Comparison of ENCODE assay signal across 8 cellular contexts in genomic region chr2:65228249-65228750, GRCh38. TPM values are rescaled to one million over a fixed set of nuclear protein-coding genes. Genes with fewer than 3 reads are reported as not detected.
A peak's percentile ranks its signal among the peaks of the same experiment; 100 is the strongest.
DNase-seq lines count a peak whose midpoint lies in the region; ATAC-seq and TF ChIP-seq lines count a peak whose summit lies in the region.

No MANE protein-coding gene starts in this region.

- ATAC-seq in GM18867 (IDR thresholded peaks at IDR 0.05; ENCODE audit: unreplicated experiment) (peak; percentile 28), HG03103 (IDR thresholded peaks at IDR 0.05; ENCODE audit: low read depth, unreplicated experiment) (peak; percentile 31), HG03565 (IDR thresholded peaks at IDR 0.05; ENCODE audit: unreplicated experiment) (no peak)

- peak overlapping the region; percentile 94 for H3K4me3 ChIP-seq in astrocyte of the cerebellum (ENCODE audit: low read depth, low read length)
- peak overlapping the region; percentile 98 for H3K4me3 ChIP-seq in iPS-18c (ENCODE audit: insufficient read depth, low read depth, low read length)
- peak overlapping the region; percentile 93 to 99 (median 96) for H3K4me3 ChIP-seq in spleen

- TF ChIP-seq POLR2A in spleen (IDR thresholded peaks at IDR 0.05) = no peak

- peaks cover 0 to 6% (median 1%) of the 10 kb centered on the region in 3 donors for H3K27me3 Mint-ChIP-seq in CD14-positive monocyte (ENCODE audit: low read depth in 3 of 3)

- H3K9me3 ChIP-seq in iPS-18c (ENCODE audit: control insufficient read depth, insufficient read depth, low read length) (no peaks in the 10 kb centered on the region), spleen (no peaks in the 10 kb centered on the region)

- H3K27ac Mint-ChIP-seq in CD14-positive monocyte = peak overlapping the region; percentile 97 to 100 (median 98)

- peaks cover 9 to 17% of the 10 kb centered on the region in 2 donors for H3K36me3 Mint-ChIP-seq in CD14-positive monocyte

- peak overlapping the region; percentile 86 to 98 for H3K4me3 Mint-ChIP-seq in CD14-positive monocyte

- H3K4me1 Mint-ChIP-seq in CD14-positive monocyte = peaks cover 40% of the 10 kb centered on the region

- peaks cover 0 to 2% (median 0%) of the 10 kb centered on the region in 7 donors for H3K9me3 Mint-ChIP-seq in CD14-positive monocyte

- intact Hi-C loops in CD14-positive monocyte (cut with micrococcal nuclease) (loop anchor here (5.0 to 10.0 kb wide), 5 partner anchors 96 to 204 kb away; partner anchors contain the start of genes SPRED2 (in 2 of the 2) and RAB1A (in 1 of the 2)), spleen (cut with DNase I; ENCODE audit: low total_unique reads) (no loop called here)

- peaks cover 0 to 15% (median 0%) of the 10 kb centered on the region in 6 donors for H3K36me3 ChIP-seq in spleen

- TF ChIP-seq CTCF in CD14-positive monocyte (IDR thresholded peaks at IDR 0.05) (no peak), astrocyte of the cerebellum (IDR thresholded peaks at IDR 0.05; ENCODE audit: low read depth, low read length, missing control alignments) (no peak), spleen (IDR thresholded peaks at IDR 0.05 in 8 of 11, conservative IDR thresholded peaks at IDR 0.05 in 3 of 11) (no peak)

- H3K4me1 ChIP-seq in spleen = peaks cover 49 to 64% (median 60%) of the 10 kb centered on the region in 6 donors

- in situ Hi-C loops in astrocyte of the cerebellum (cut with HindIII; ENCODE audit: low sequenced_read_pairs) = no loop called here

- DNase-seq in CD14-positive monocyte (ENCODE audit: low spot score) (peak; percentile 62), OCI-M1 (lab: John Stamatoyannopoulos, UW) (peak; percentile 76), astrocyte of the cerebellum (ENCODE audit: low read depth) (no peak), spleen (no peak)

- H3K27me3 ChIP-seq in spleen (replicated peaks in 1 of 7) = no peaks in the 10 kb centered on the region

- H3K27ac ChIP-seq in spleen = peak overlapping the region; percentile 99 to 100 (median 100)

- 0% methylated on average over 17 of the region's 17 CpGs for WGBS in spleen, 5 donors

RNA-seq across cellular contexts. Expression of gene ACTR2, which starts 0.7 kb away (rescaled TPM):
- polyA plus RNA-seq in CD14-positive monocyte (100 to 1,000 TPM; 342 to 560 TPM), spleen (100 to 1,000 TPM; 106 to 146 (median 130) TPM)
- total RNA-seq in spleen = 100 to 1,000 TPM; 172 to 348 (median 338) TPM

Comparison
In these comparisons a context has a peak if more than half of its experiments do, and no peak if none do; other contexts are left out.
1. DNase-seq: peak in CD14-positive monocyte (single experiment) and OCI-M1 (single experiment); none in astrocyte of the cerebellum (single experiment) and spleen (single experiment).
2. Peak in every context shown above with its lines, with median percentiles within 50 percentile points of each other: H3K4me3 ChIP-seq.